Comparison of ENCODE assay signal across 12 cellular contexts in the genomic region with DNA sequence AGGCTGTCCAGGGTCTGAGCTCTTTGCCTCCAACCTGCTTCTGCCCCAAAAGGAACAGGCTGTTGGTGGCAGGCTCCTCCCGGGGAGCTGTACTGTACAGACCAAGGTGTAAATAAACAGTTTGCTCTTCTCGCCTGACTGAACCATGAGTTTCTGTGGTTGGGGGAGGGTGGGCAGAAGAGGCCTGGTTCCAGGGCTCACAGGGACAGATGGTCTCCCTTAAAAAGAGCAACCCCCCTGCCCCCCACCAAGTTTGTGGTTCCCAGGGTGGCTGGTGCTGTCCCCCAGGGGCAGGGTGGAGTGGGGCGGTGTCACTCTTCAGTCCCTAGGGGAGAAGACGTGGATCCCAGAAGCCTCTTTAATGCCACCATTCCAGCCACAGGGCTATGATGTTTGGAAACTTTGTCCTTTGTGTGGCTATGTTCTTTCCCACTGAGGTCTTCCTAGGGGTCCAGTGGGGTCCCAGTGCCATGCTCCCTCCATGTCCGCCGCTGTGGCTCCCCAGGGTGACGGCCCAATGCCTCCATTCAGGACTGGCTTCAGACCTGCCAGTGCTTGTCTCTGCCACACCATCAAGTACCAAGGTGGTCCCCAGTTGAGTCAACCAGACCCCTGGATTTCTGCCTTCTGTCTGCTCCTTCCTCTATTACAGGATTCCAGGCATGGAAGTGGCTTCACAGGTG.
DNase-seq lines count a peak whose midpoint lies in the region; ATAC-seq, FAIRE-seq and TF ChIP-seq lines count a peak whose summit lies in the region.
"Had no signal": no experiment of that assay in that cellular context is flagged by ENCODE, and none has a peak within 500 bp of the region (broad histone marks: within the 10 kb centered on the region; RNA-seq: fewer than 3 reads in every experiment).

No MANE protein-coding gene starts in this region.

- intact Hi-C loops in HepG2 (cut with micrococcal nuclease; ENCODE audit: unreplicated experiment): no loop called here
- intact Hi-C loops in right lobe of liver (cut with DNase I): no loop called here

- H3K36me3 ChIP-seq in HepG2 (replicated peaks in 1 of 2; ENCODE audit: control insufficient read depth in 1 of 2, insufficient read depth in 2 of 2, low read length in 2 of 2): peaks cover 0 to 2% of the 10 kb centered on the region in 2 experiments; a peak in 1 of 5 replicates
- H3K36me3 ChIP-seq in right lobe of liver: no peaks in the 10 kb centered on the region
- H3K36me3 ChIP-seq: ascending aorta had no signal

- no peaks in the 10 kb centered on the region for H3K79me2 ChIP-seq in HepG2 (ENCODE audit: insufficient read depth, low read length)

- in situ Hi-C loops in HepG2 (cut with HindIII; ENCODE audit: extremely low pct_ligation_motif_present, low pct_unique_long_range_greater_than_20kb) (no loop called here), G401 (cut with HindIII; ENCODE audit: low sequenced_read_pairs) (no loop called here)

- peak; percentile 45 for ATAC-seq in HepG2
- no peak for ATAC-seq in right lobe of liver
- ATAC-seq in HG02981 (IDR thresholded peaks at IDR 0.05; ENCODE audit: unreplicated experiment): peak; percentile 51

- H4K20me1 ChIP-seq in HepG2 (ENCODE audit: insufficient read depth, low read length): no peaks in the 10 kb centered on the region

- H3K4me1 ChIP-seq in HepG2 (ENCODE audit: insufficient read depth, low read length): peaks cover 35% of the 10 kb centered on the region
- H3K4me1 ChIP-seq in right lobe of liver: no peaks in the 10 kb centered on the region

- H3K4me3 ChIP-seq in HepG2 (replicated peaks in 1 of 3; ENCODE audit: insufficient read depth in 1 of 3, low read depth in 2 of 3, low read length in 3 of 3): no peak overlapping the region
- no peak overlapping the region for H3K4me3 ChIP-seq in right lobe of liver
- H3K4me3 ChIP-seq: ascending aorta, testis had no signal

- no peak for FAIRE-seq in HepG2 (lab: Jason Lieb, UNC)

- BruUV-seq in HepG2 (replicated peaks; lab: Mats Ljungman, UMichigan): no TSS peak

- DNase-seq in HepG2 (ENCODE audit: low spot score) (no peak), right lobe of liver (no peak), RWPE1 (ENCODE audit: low spot score) (no peak), cerebellar cortex (ENCODE audit: low spot score) (no peak), G401 (ENCODE audit: low spot score) (no peak), AG20443 (ENCODE audit: low spot score) (no peak)
- DNase-seq in stimulated activated CD8-positive, alpha-beta memory T cell treated with anti-CD3 and anti-CD28 coated beads, Interleukin-4, amount 100 ng/mL, for 48 hours: no peak
- DNase-seq: activated CD4-positive, alpha-beta T cell treated with anti-CD3 and anti-CD28 coated beads, Interleukin-2, amount 50 U/mL, for 1 hour; stimulated activated CD4-positive, alpha-beta T cell treated with anti-CD3 and anti-CD28 coated beads, Interleukin-12 subunit alpha, Interleukin-12 subunit beta, amount 100 ng/mL, for 4 hours had no signal

- H3K9ac ChIP-seq in HepG2 (ENCODE audit: insufficient read depth, low read depth, low read length): no peak overlapping the region

- POLR2A ChIA-PET in HepG2 (lab: Yijun Ruan, JAX) (no interaction called here), RWPE1 (lab: Yijun Ruan, JAX; ENCODE audit: low non-redundant PET) (no interaction called here)

- H3K27ac ChIP-seq in HepG2 (ENCODE audit: extremely low read length, insufficient read depth, low read length): peak overlapping the region; percentile 20
- no peak overlapping the region for H3K27ac ChIP-seq in right lobe of liver
- peak overlapping the region; percentile 66 for H3K27ac ChIP-seq in RWPE1
- H3K27ac ChIP-seq: ascending aorta, testis had no signal

- TF ChIP-seq EP300 in HepG2 (IDR thresholded peaks at IDR 0.05; ENCODE audit: low read depth in 2 of 2, low read length in 2 of 2) (no peak), HepG2 (CRISPR knock-in tag; IDR thresholded peaks at IDR 0.05; ENCODE audit: borderline replicate concordance) (no peak)

- H3K9me3 ChIP-seq in HepG2 (ENCODE audit: low read length) (no peaks in the 10 kb centered on the region), right lobe of liver (no peaks in the 10 kb centered on the region)
- H3K9me3 ChIP-seq: ascending aorta, testis had no signal

- no peak overlapping the region for H2AFZ ChIP-seq in HepG2 (ENCODE audit: low read length)

- CTCF ChIA-PET in HepG2 (lab: Yijun Ruan, JAX; ENCODE audit: low intra/inter-chr PET ratio, low total read pairs): no interaction called here
- CTCF ChIA-PET in RWPE1 (lab: Yijun Ruan, JAX): interaction anchor here (0.5 kb wide), 1 partner anchor 197 kb away, joined by 4 read pairs; no protein-coding TSS in a partner anchor

- TF ChIP-seq POLR2A in HepG2 (IDR thresholded peaks at IDR 0.05; ENCODE audit: insufficient read depth in 1 of 2, low read depth in 2 of 2, low read length in 2 of 2): no peak
- TF ChIP-seq POLR2A in right lobe of liver (IDR thresholded peaks at IDR 0.05): no peak

- 58% methylated on average over 5 of the region's 7 CpGs for WGBS in HepG2 (ENCODE audit: low lambda C conversion rate)
- WGBS in right lobe of liver (ENCODE audit: insufficient coverage, low coverage, low lambda C conversion rate, missing lambda C conversion rate): 56% methylated on average over 2 of the region's 7 CpGs

- TF ChIP-seq RAD21 in HepG2 (CRISPR knock-in tag; IDR thresholded peaks at IDR 0.05): no peak

- H3K4me2 ChIP-seq in HepG2 (ENCODE audit: low read depth, low read length): no peak overlapping the region

- TF ChIP-seq CTCF in HepG2 (CRISPR knock-in tag; IDR thresholded peaks at IDR 0.05) (peak; percentile 35), right lobe of liver (IDR thresholded peaks at IDR 0.05) (no peak), RWPE1 (conservative IDR thresholded peaks at IDR 0.05; ENCODE audit: low read depth) (no peak)

- H3K27me3 ChIP-seq in HepG2 (ENCODE audit: control insufficient read depth in 1 of 2, insufficient read depth in 2 of 2, low read length in 2 of 2) (no peaks in the 10 kb centered on the region), right lobe of liver (no peaks in the 10 kb centered on the region)
- H3K27me3 ChIP-seq: ascending aorta, testis had no signal

TF ChIP-seq in HepG2, 621 proteins besides CTCF, POLR2A, EP300 and RAD21 (continues in another document):
- TF ChIP-seq ZSCAN9 (CRISPR knock-in tag; IDR thresholded peaks at IDR 0.05; ENCODE audit: borderline replicate concordance): no peak
- no peak for TF ChIP-seq ZNF577 (CRISPR knock-in tag; IDR thresholded peaks at IDR 0.05; ENCODE audit: borderline replicate concordance, low read depth)
- no peak for TF ChIP-seq ZNF343 (CRISPR knock-in tag; IDR thresholded peaks at IDR 0.05)
- TF ChIP-seq THYN1 (CRISPR knock-in tag; IDR thresholded peaks at IDR 0.05; ENCODE audit: borderline replicate concordance, low read depth): no peak
- TF ChIP-seq ZNF350 (CRISPR knock-in tag; IDR thresholded peaks at IDR 0.05; ENCODE audit: borderline replicate concordance, low read depth): no peak
- TF ChIP-seq, protein P1, sequence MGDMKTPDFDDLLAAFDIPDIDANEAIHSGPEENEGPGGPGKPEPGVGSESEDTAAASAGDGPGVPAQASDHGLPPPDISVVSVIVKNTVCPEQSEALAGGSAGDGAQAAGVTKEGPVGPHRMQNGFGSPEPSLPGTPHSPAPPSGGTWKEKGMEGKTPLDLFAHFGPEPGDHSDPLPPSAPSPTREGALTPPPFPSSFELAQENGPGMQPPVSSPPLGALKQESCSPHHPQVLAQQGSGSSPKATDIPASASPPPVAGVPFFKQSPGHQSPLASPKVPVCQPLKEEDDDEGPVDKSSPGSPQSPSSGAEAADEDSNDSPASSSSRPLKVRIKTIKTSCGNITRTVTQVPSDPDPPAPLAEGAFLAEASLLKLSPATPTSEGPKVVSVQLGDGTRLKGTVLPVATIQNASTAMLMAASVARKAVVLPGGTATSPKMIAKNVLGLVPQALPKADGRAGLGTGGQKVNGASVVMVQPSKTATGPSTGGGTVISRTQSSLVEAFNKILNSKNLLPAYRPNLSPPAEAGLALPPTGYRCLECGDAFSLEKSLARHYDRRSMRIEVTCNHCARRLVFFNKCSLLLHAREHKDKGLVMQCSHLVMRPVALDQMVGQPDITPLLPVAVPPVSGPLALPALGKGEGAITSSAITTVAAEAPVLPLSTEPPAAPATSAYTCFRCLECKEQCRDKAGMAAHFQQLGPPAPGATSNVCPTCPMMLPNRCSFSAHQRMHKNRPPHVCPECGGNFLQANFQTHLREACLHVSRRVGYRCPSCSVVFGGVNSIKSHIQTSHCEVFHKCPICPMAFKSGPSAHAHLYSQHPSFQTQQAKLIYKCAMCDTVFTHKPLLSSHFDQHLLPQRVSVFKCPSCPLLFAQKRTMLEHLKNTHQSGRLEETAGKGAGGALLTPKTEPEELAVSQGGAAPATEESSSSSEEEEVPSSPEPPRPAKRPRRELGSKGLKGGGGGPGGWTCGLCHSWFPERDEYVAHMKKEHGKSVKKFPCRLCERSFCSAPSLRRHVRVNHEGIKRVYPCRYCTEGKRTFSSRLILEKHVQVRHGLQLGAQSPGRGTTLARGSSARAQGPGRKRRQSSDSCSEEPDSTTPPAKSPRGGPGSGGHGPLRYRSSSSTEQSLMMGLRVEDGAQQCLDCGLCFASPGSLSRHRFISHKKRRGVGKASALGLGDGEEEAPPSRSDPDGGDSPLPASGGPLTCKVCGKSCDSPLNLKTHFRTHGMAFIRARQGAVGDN (CRISPR knock-in tag; IDR thresholded peaks at IDR 0.05): 0 out of 2 replicates have a peak, but pooled peaks have one; percentile 19

Comparison
In these comparisons a context has a peak if more than half of its experiments do, and no peak if none do; other contexts are left out.
1. ATAC-seq: peak in HepG2 (single experiment) and HG02981 (single experiment); none in right lobe of liver (0 of 4).
2. H3K27ac ChIP-seq: peak in HepG2 (single experiment) and RWPE1 (single experiment); none in right lobe of liver (0 of 3).